In genomic region chr4:19739101-19739651, GRCh38 we compare ENCODE assay signal across 11 cellular contexts.
A peak's percentile ranks its signal among the peaks of the same experiment; 100 is the strongest.
DNase-seq lines count a peak whose midpoint lies in the region; ATAC-seq, FAIRE-seq and TF ChIP-seq lines count a peak whose summit lies in the region.
"Had no signal": no experiment of that assay in that cellular context is flagged by ENCODE, and none has a peak within 500 bp of the region (broad histone marks: within the 10 kb centered on the region; RNA-seq: fewer than 3 reads in every experiment).

No MANE protein-coding gene starts in this region.

- H3K9me3 Mint-ChIP-seq in T-cell = peaks cover 12 to 23% (median 16%) of the 10 kb centered on the region in 3 donors
- H3K9me3 Mint-ChIP-seq: endodermal cell had no signal

- FAIRE-seq in small intestine (lab: Jason Lieb, UNC) = no peak

- H3K4me3 ChIP-seq in HFF-Myc (replicated peaks; ENCODE audit: low read depth, low read length) (no peak overlapping the region), small intestine (ENCODE audit: low read depth in 1 of 2, low read length in 2 of 2) (no peak overlapping the region)
- H3K4me3 ChIP-seq: right atrium auricular region, uterus had no signal

- 49 to 57% (median 57%) methylated on average over 7 of the region's 7 CpGs for WGBS in small intestine, 3 donors

- no peak for TF ChIP-seq CTCF in HFF-Myc (IDR thresholded peaks at IDR 0.05; ENCODE audit: low read depth, low read length, missing control alignments)

- no peaks in the 10 kb centered on the region for H3K36me3 Mint-ChIP-seq in T-cell

- H3K27me3 ChIP-seq in small intestine (ENCODE audit: control insufficient read depth in 2 of 2, insufficient read depth in 2 of 2, low read length in 2 of 2) = no peaks in the 10 kb centered on the region
- H3K27me3 ChIP-seq: right atrium auricular region, uterus had no signal

- CTCF ChIA-PET in T-cell (lab: Charles Lee) = no interaction called here

- H3K4me1 Mint-ChIP-seq in T-cell = no peaks in the 10 kb centered on the region
- H3K4me1 Mint-ChIP-seq: activated CD4-positive, alpha-beta T cell treated with anti-CD3 and anti-CD28 coated beads for 36 hours had no signal

- ATAC-seq in T-cell (replicated peaks in 1 of 4) = no peak
- ATAC-seq in GM18907 (IDR thresholded peaks at IDR 0.05; ENCODE audit: unreplicated experiment) = no peak
- ATAC-seq: activated CD4-positive, alpha-beta T cell treated with anti-CD3 and anti-CD28 coated beads for 36 hours had no signal

- H3K4me1 ChIP-seq in small intestine (ENCODE audit: control insufficient read depth in 2 of 2, insufficient read depth in 1 of 2, low read depth in 1 of 2, low read length in 1 of 2) = no peaks in the 10 kb centered on the region
- H3K4me1 ChIP-seq: right atrium auricular region, uterus had no signal

- DNase-seq in HFF-Myc (ENCODE audit: extremely low read depth, low read depth) = peak; percentile 89
- DNase-seq in fibroblast of peridontal ligament (ENCODE audit: extremely low read depth) = peak; percentile 89
- DNase-seq in small intestine = peak; percentile 2
- DNase-seq in NCI-H774 (lab: John Stamatoyannopoulos, UW) = no peak
- DNase-seq in T-cell = no peak
- DNase-seq: activated CD4-positive, alpha-beta T cell treated with anti-CD3 and anti-CD28 coated beads for 36 hours; endodermal cell; uterus had no signal

- no peak overlapping the region for H3K27ac ChIP-seq in small intestine (ENCODE audit: low read depth in 1 of 2, low read length in 1 of 2)
- H3K27ac ChIP-seq: right atrium auricular region, uterus had no signal

- H3K4me3 Mint-ChIP-seq in T-cell = no peak overlapping the region
- H3K4me3 Mint-ChIP-seq: activated CD4-positive, alpha-beta T cell treated with anti-CD3 and anti-CD28 coated beads for 36 hours; endodermal cell had no signal

- POLR2A ChIA-PET in T-cell (lab: Charles Lee) = no interaction called here

- H3K9me3 ChIP-seq in small intestine (ENCODE audit: control insufficient read depth, low read depth) = no peaks in the 10 kb centered on the region
- H3K9me3 ChIP-seq: right atrium auricular region, uterus had no signal

- H3K27ac Mint-ChIP-seq in T-cell = no peak overlapping the region
- H3K27ac Mint-ChIP-seq: activated CD4-positive, alpha-beta T cell treated with anti-CD3 and anti-CD28 coated beads for 36 hours; endodermal cell had no signal

- H3K36me3 ChIP-seq in small intestine (ENCODE audit: control insufficient read depth in 2 of 2, insufficient read depth in 2 of 2, low read length in 2 of 2) = no peaks in the 10 kb centered on the region
- H3K36me3 ChIP-seq: right atrium auricular region, uterus had no signal

- no peaks in the 10 kb centered on the region for H3K27me3 Mint-ChIP-seq in T-cell
- H3K27me3 Mint-ChIP-seq: activated CD4-positive, alpha-beta T cell treated with anti-CD3 and anti-CD28 coated beads for 36 hours had no signal

TF ChIP-seq in PFSK-1, 5 proteins besides CTCF, POLR2A, EP300 and RAD21:
- TF ChIP-seq REST (IDR thresholded peaks at IDR 0.05; ENCODE audit: insufficient read depth in 1 of 2, low read depth in 2 of 2, low read length in 2 of 2) (peak in 1 of 2 experiments; percentile 6; a peak in 1 of 4 replicates), TAF1 (IDR thresholded peaks at IDR 0.05; ENCODE audit: borderline replicate concordance, insufficient read depth, low read length) (no peak), SIN3A (IDR thresholded peaks at IDR 0.05; ENCODE audit: borderline replicate concordance, insufficient read depth, low read length) (peak; percentile 65; the same call in 1 of the 2 replicates)

Comparison
In these comparisons a context has a peak if more than half of its experiments do, and no peak if none do; other contexts are left out.
1. DNase-seq: peak in HFF-Myc (single experiment), fibroblast of peridontal ligament (single experiment) and small intestine (single experiment); none in NCI-H774 (single experiment) and T-cell (0 of 34).